In the genomic region with DNA sequence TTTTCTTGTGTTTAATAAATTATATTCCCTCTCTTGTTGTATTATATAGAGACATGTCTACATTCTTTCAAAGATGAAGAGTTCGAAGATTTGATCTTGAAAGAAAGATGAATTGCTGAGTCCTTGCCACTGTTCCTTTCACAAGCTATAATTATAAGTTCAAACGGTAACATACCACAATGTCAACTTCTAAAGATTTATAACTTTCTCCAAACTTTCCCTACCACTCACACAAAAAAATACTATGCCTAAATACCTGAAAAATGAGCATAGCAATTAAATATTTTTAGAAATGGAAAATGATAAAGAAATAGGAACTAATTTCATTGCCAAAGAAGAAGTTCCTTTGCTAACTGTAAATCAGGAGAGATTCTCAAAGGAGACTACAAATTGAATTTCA, we compare ENCODE assay signal across 29 cellular contexts. TPM values are rescaled to one million over a fixed set of nuclear protein-coding genes. Genes with fewer than 3 reads are reported as not detected.
"Had no signal": no experiment of that assay in that cellular context is flagged by ENCODE, and none has a peak within 500 bp of the region (broad histone marks: within the 10 kb centered on the region; RNA-seq: fewer than 3 reads in every experiment).

No MANE protein-coding gene starts in this region.

- H3K4me2 ChIP-seq: smooth muscle cell had no signal

- H3K9me3 ChIP-seq: colonic mucosa, heart right ventricle, left lung, neutrophil, prostate gland, right atrium auricular region, stomach, thyroid gland, vagina had no signal

- FAIRE-seq: islet of Langerhans had no signal

- H3K27ac Mint-ChIP-seq: dendritic cell treated with granulocyte-macrophage colony-stimulating factor and Interleukin-4, amounts not matched to agents 40 ng/mL and 50 ng/mL, for 4 days; endodermal cell; natural killer cell; stimulated activated effector memory CD8-positive, alpha-beta T cell treated with anti-CD3 and anti-CD28 coated beads, Interleukin-12 subunit alpha, Interleukin-12 subunit beta, amount 100 ng/mL, for 72 hours had no signal

- H3K27ac ChIP-seq: colonic mucosa, epithelial cell of prostate, heart right ventricle, left lung, neutrophil, prostate gland, right atrium auricular region, stomach, thyroid gland, vagina had no signal

- H3K36me3 ChIP-seq: colonic mucosa, heart right ventricle, left lung, prostate gland, right atrium auricular region, stomach, thyroid gland, vagina had no signal

- ATAC-seq: esophagus mucosa; heart right ventricle; left cardiac atrium; left lung; natural killer cell; sciatic nerve; stimulated activated effector memory CD8-positive, alpha-beta T cell treated with anti-CD3 and anti-CD28 coated beads, Interleukin-12 subunit alpha, Interleukin-12 subunit beta, amount 100 ng/mL, for 72 hours had no signal

- DNase-seq: colonic mucosa; effector CD8-positive, alpha-beta T cell; endodermal cell; foreskin melanocyte; glutamatergic neuron; heart right ventricle; hippocampal formation; left cardiac atrium; left lung; natural killer cell; stimulated activated CD4-positive, alpha-beta T cell treated with anti-CD3 and anti-CD28 coated beads, Interleukin-12 subunit alpha, Interleukin-12 subunit beta, amount 100 ng/mL, for 4 hours; stimulated activated CD4-positive, alpha-beta T cell treated with anti-CD3 and anti-CD28 coated beads, Interleukin-1b, Interleukin-23, amount 100 ng/mL, for 48 hours; stimulated activated CD4-positive, alpha-beta T cell treated with anti-CD3 and anti-CD28 coated beads, Interleukin-4, amount 100 ng/mL, for 1 hour; stimulated activated naive CD4-positive, alpha-beta T cell treated with Interleukin-2 at 50 U/mL for 16 hours; stomach; thyroid gland; trophoblast cell had no signal

- H3K9me3 Mint-ChIP-seq: dendritic cell treated with granulocyte-macrophage colony-stimulating factor and Interleukin-4, amounts not matched to agents 40 ng/mL and 50 ng/mL, for 4 days; endodermal cell; natural killer cell; neural crest cell; stimulated activated effector memory CD8-positive, alpha-beta T cell treated with anti-CD3 and anti-CD28 coated beads, Interleukin-12 subunit alpha, Interleukin-12 subunit beta, amount 100 ng/mL, for 72 hours had no signal

- H3K4me1 ChIP-seq: colonic mucosa, prostate gland, right atrium auricular region, stomach, thyroid gland, vagina had no signal

- H3K36me3 Mint-ChIP-seq: natural killer cell had no signal

- H3K27me3 ChIP-seq: colonic mucosa, heart right ventricle, left lung, neutrophil, right atrium auricular region, stomach, thyroid gland, vagina had no signal

- H3K4me3 ChIP-seq: colonic mucosa, heart right ventricle, left lung, prostate gland, right atrium auricular region, smooth muscle cell, stomach, thyroid gland, vagina had no signal

- H3K27me3 Mint-ChIP-seq: dendritic cell treated with granulocyte-macrophage colony-stimulating factor and Interleukin-4, amounts not matched to agents 40 ng/mL and 50 ng/mL, for 4 days had no signal

- H3K4me3 Mint-ChIP-seq: dendritic cell treated with granulocyte-macrophage colony-stimulating factor and Interleukin-4, amounts not matched to agents 40 ng/mL and 50 ng/mL, for 4 days; endodermal cell; natural killer cell; neural crest cell; stimulated activated effector memory CD8-positive, alpha-beta T cell treated with anti-CD3 and anti-CD28 coated beads, Interleukin-12 subunit alpha, Interleukin-12 subunit beta, amount 100 ng/mL, for 72 hours had no signal

RNA-seq across cellular contexts. Expression of gene BRIP1, which starts 50.6 kb away (rescaled TPM):
- total RNA-seq: right atrium auricular region had no signal
